In the genomic region with DNA sequence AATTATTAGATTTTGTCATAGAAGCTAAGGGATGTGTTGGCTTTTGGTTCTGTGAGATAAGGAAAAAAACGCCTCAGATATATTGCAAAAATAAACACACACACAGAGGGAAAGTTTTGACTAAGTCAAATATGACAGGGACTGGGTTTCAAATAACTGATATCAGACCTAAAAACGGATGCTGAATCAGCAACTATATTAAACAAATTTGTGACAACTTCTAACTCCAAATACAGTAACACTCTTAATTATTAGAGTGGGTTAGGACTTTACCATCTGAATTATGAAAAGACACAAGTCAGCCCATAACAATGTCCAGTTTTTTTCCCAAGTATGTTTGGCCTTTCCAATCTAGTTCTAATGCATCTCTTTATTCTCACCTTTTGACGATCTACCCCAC, we compare ENCODE assay signal across 27 cellular contexts.
"Had no signal": no experiment of that assay in that cellular context is flagged by ENCODE, and none has a peak within 500 bp of the region (broad histone marks: within the 10 kb centered on the region; RNA-seq: fewer than 3 reads in every experiment).

No MANE protein-coding gene starts in this region.

- DNase-seq: stimulated activated CD4-positive, alpha-beta T cell treated with anti-CD3 and anti-CD28 coated beads, Interleukin-2, amount 100 ng/mL, for 48 hours; stimulated activated CD4-positive, alpha-beta T cell treated with anti-CD3 and anti-CD28 coated beads, Interleukin-4, amount 100 ng/mL, for 1 hour; stimulated activated CD4-positive, alpha-beta T cell treated with anti-CD3 and anti-CD28 coated beads, Interleukin-4, amount 100 ng/mL, for 24 hours; stimulated activated CD4-positive, alpha-beta T cell treated with anti-CD3 and anti-CD28 coated beads, Interleukin-4, amount 100 ng/mL, for 4 hours; stimulated activated CD8-positive, alpha-beta memory T cell treated with anti-CD3 and anti-CD28 coated beads, Interleukin-4, amount 100 ng/mL, for 48 hours; stimulated activated naive B cell treated with anti-CD40 and anti-IgM and Interleukin-4, amounts not matched to agents 10 μg/mL and 1 μg/mL and 100 μg/mL, for 72 hours; stimulated activated naive CD4-positive, alpha-beta T cell; stimulated activated naive CD4-positive, alpha-beta T cell treated with Interleukin-2 at 50 U/mL for 16 hours; stimulated activated naive CD8-positive, alpha-beta T cell treated with anti-CD3 and anti-CD28 coated beads, Interleukin-15, amount 100 ng/mL, for 72 hours; stimulated activated naive CD8-positive, alpha-beta T cell treated with anti-CD3 and anti-CD28 coated beads, Interleukin-15, Interleukin-2, amounts not matched to agents 100 U/mL and 50 U/mL, for 24 hours; stomach; substantia nigra; testis; thyroid gland; tibial artery; transverse colon; trophoblast cell; upper lobe of left lung; upper lobe of right lung; uterus had no signal

- H3K27me3 ChIP-seq: stomach, suprapubic skin, testis, thyroid gland, tibial artery, tibial nerve, transverse colon, upper lobe of left lung, upper lobe of right lung, uterus, vagina had no signal

- ATAC-seq: stimulated activated effector memory CD8-positive, alpha-beta T cell treated with anti-CD3 and anti-CD28 coated beads, Interleukin-12 subunit alpha, Interleukin-12 subunit beta, amount 100 ng/mL, for 72 hours; stimulated activated memory B cell treated with anti-CD40 and anti-IgM and Interleukin-4, amounts not matched to agents 10 μg/mL and 1 μg/mL and 100 μg/mL, for 72 hours; stimulated activated naive B cell treated with anti-CD40 and anti-IgM and Interleukin-4, amounts not matched to agents 10 μg/mL and 1 μg/mL and 100 μg/mL, for 72 hours; stimulated activated naive CD8-positive, alpha-beta T cell treated with anti-CD3 and anti-CD28 coated beads, Interleukin-15, amount 100 ng/mL, for 72 hours; stimulated activated naive CD8-positive, alpha-beta T cell treated with anti-CD3 and anti-CD28 coated beads, Interleukin-15, Interleukin-2, amounts not matched to agents 100 U/mL and 50 U/mL, for 24 hours; upper lobe of right lung had no signal

- H3K4me3 ChIP-seq: stomach, suprapubic skin, testis, thoracic aorta, thyroid gland, tibial artery, tibial nerve, transverse colon, upper lobe of left lung, upper lobe of right lung, uterus, vagina had no signal

- H3K36me3 ChIP-seq: stomach, suprapubic skin, thoracic aorta, thyroid gland, tibial artery, tibial nerve, transverse colon, upper lobe of left lung, upper lobe of right lung, uterus, vagina had no signal

- FAIRE-seq: urothelium cell line had no signal

- H3K27ac ChIP-seq: stomach, suprapubic skin, testis, thoracic aorta, thyroid gland, tibial artery, tibial nerve, transverse colon, upper lobe of left lung, upper lobe of right lung, uterus, vagina had no signal

- H3K9me3 ChIP-seq: testis, thoracic aorta, thyroid gland, upper lobe of left lung, upper lobe of right lung, uterus, vagina had no signal

- H3K4me1 ChIP-seq: stomach, suprapubic skin, testis, thyroid gland, tibial artery, tibial nerve, transverse colon, upper lobe of left lung, upper lobe of right lung, uterus, vagina had no signal
